In the genomic region with DNA sequence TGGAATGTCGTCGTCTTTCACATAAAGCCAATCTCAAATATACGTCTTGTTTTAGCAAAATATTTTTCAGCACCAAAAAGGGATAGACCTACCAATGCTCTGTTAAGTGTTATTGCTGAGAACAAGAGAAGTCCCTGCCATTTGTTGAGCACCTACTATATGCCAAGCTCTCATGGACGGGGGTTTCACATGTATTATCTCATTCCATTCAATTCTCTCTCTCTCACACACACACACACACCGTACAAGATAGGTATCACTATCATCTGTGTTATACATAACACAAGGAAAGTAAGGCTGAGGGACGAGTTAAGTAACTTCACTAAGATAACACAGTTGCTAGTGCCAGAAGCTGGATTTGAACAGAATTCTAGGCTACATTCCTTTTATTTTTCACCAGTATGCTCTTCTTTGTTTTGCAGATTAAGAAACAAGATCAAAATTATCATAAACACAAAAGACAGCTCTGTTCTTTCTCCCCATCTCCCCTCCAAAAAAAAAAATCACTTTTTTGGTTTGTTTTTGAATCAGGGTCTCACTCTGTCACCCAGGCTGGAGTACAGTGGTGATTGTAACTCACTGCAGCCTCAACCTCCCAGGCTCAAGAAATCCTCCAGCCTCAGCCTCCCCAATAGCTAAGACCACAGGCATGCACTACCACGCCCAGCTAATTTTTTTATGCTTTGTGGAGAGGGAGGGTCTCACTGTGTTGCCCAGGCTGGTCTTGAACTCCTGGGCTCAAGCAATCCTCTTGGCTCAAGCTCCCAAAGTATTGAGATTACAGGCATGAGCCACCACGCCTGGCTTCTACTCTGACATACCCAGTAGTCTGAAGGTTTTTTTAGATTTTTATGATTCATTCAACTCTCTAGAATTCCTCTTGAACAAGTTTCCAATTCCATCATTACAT, we compare ENCODE assay signal across 8 cellular contexts. TPM values are rescaled to one million over a fixed set of nuclear protein-coding genes. Genes with fewer than 3 reads are reported as not detected.
A peak's percentile ranks its signal among the peaks of the same experiment; 100 is the strongest.
DNase-seq lines count a peak whose midpoint lies in the region; ATAC-seq, FAIRE-seq and TF ChIP-seq lines count a peak whose summit lies in the region.

No MANE protein-coding gene starts in this region.

- TF ChIP-seq POLR2A in right lobe of liver (IDR thresholded peaks at IDR 0.05) = no peak
- no peak for TF ChIP-seq POLR2A in upper lobe of left lung (IDR thresholded peaks at IDR 0.05)
- no peak for TF ChIP-seq POLR2A in GM12891 (IDR thresholded peaks at IDR 0.05; ENCODE audit: low read depth, low read length)
- TF ChIP-seq POLR2A in lower leg skin (IDR thresholded peaks at IDR 0.05) = no peak

- H3K27me3 ChIP-seq in cardiac muscle cell (no peaks in the 10 kb centered on the region), ascending aorta (no peaks in the 10 kb centered on the region), right lobe of liver (no peaks in the 10 kb centered on the region), upper lobe of left lung (no peaks in the 10 kb centered on the region)

- H3K4me1 ChIP-seq in cardiac muscle cell (ENCODE audit: low read depth) = no peaks in the 10 kb centered on the region
- H3K4me1 ChIP-seq in ascending aorta = peaks cover 0 to 4% of the 10 kb centered on the region in 2 donors
- peaks cover 0 to 11% (median 4%) of the 10 kb centered on the region in 4 donors for H3K4me1 ChIP-seq in right lobe of liver
- peaks cover 2 to 26% (median 14%) of the 10 kb centered on the region in 4 donors for H3K4me1 ChIP-seq in upper lobe of left lung

- DNase-seq in cardiac muscle cell (ENCODE audit: low read depth in 1 of 2, low spot score in 1 of 2) (no peak), cardiac septum (ENCODE audit: low spot score) (no peak), ascending aorta (ENCODE audit: low spot score in 2 of 2) (no peak), right lobe of liver (no peak), upper lobe of left lung (no peak), GM12891 (ENCODE audit: insufficient read length, low spot score) (no peak), NCI-H526 treated with DMSO at 0.1 percent for 48 hours (lab: John Stamatoyannopoulos, UW) (no peak), lower leg skin (ENCODE audit: low spot score in 2 of 2) (no peak)

- FAIRE-seq in GM12891 (lab: Jason Lieb, UNC) = no peak

- H3K9me3 ChIP-seq in cardiac muscle cell (ENCODE audit: low read depth) = no peaks in the 10 kb centered on the region
- H3K9me3 ChIP-seq in ascending aorta = no peaks in the 10 kb centered on the region
- H3K9me3 ChIP-seq in right lobe of liver = no peaks in the 10 kb centered on the region
- no peaks in the 10 kb centered on the region for H3K9me3 ChIP-seq in upper lobe of left lung

- TF ChIP-seq CTCF in cardiac muscle cell (IDR thresholded peaks at IDR 0.05; ENCODE audit: low read depth, low read length) (no peak), ascending aorta (IDR thresholded peaks at IDR 0.05) (no peak), right lobe of liver (IDR thresholded peaks at IDR 0.05) (no peak), upper lobe of left lung (IDR thresholded peaks at IDR 0.05) (no peak), lower leg skin (IDR thresholded peaks at IDR 0.05) (no peak)

- TF ChIP-seq EP300 in upper lobe of left lung (IDR thresholded peaks at IDR 0.05) = no peak

- H3K4me3 ChIP-seq in cardiac muscle cell (peak overlapping the region; percentile 33), ascending aorta (peak overlapping the region; percentile 62 to 68), right lobe of liver (peak overlapping the region; percentile 51 to 66 (median 63)), upper lobe of left lung (peak overlapping the region in 3 of 4 donors; percentile 50 to 59 (median 57)), lower leg skin (ENCODE audit: low read depth, poor library complexity, severe bottlenecking) (no peak overlapping the region)

- H3K36me3 ChIP-seq in cardiac muscle cell (no peaks in the 10 kb centered on the region), ascending aorta (no peaks in the 10 kb centered on the region), right lobe of liver (no peaks in the 10 kb centered on the region), upper lobe of left lung (peaks cover 0 to 6% (median 0%) of the 10 kb centered on the region in 4 donors)

- H3K27ac ChIP-seq in cardiac muscle cell = no peak overlapping the region
- no peak overlapping the region for H3K27ac ChIP-seq in ascending aorta
- no peak overlapping the region for H3K27ac ChIP-seq in right lobe of liver
- peak overlapping the region in 1 of 4 donors; percentile 83 for H3K27ac ChIP-seq in upper lobe of left lung

- intact Hi-C loops in cardiac septum (cut with DNase I) = no loop called here
- intact Hi-C loops in ascending aorta (cut with DNase I) = loop anchor here (5.0 kb wide), 1 partner anchor 39 kb away; no protein-coding TSS in a partner anchor
- intact Hi-C loops in right lobe of liver (cut with DNase I) = no loop called here
- intact Hi-C loops in lower leg skin (cut with DNase I; ENCODE audit: low total_unique reads) = no loop called here

- no peak for ATAC-seq in right lobe of liver
- no peak for ATAC-seq in upper lobe of left lung (ENCODE audit: low FRiP score in 2 of 2)

- WGBS in right lobe of liver (ENCODE audit: insufficient coverage, low coverage, low lambda C conversion rate, missing lambda C conversion rate) = 61% methylated on average over 8 of the region's 8 CpGs
- 54 to 57% methylated on average over 8 of the region's 8 CpGs for WGBS in upper lobe of left lung, 2 donors
- 44 to 51% methylated on average over 8 of the region's 8 CpGs for WGBS in lower leg skin, 2 donors

TF ChIP-seq in GM12891, 5 proteins besides CTCF, POLR2A, EP300 and RAD21:
- TF ChIP-seq POLR2AphosphoS5 (IDR thresholded peaks at IDR 0.05; ENCODE audit: low read depth, low read length) (no peak), POU2F2 (IDR thresholded peaks at IDR 0.05; ENCODE audit: low read depth, low read length) (no peak), SPI1 (IDR thresholded peaks at IDR 0.05; ENCODE audit: low read depth, low read length) (no peak), PAX5 (IDR thresholded peaks at IDR 0.05; ENCODE audit: insufficient read depth, low read length, severe bottlenecking) (no peak), TAF1 (IDR thresholded peaks at IDR 0.05; ENCODE audit: low read depth, low read length) (no peak)

RNA-seq across cellular contexts. Expression of a gene that starts 1.0 kb away (rescaled TPM):
- total RNA-seq in cardiac muscle cell (0.45 and 0.67 TPM in 2 replicates), cardiac septum (3.5 TPM), ascending aorta (10.7 TPM), right lobe of liver (1 to 10 TPM; 2.2 to 8.0 (median 2.9) TPM), upper lobe of left lung (10 to 100 TPM; 30.4 to 56.8 (median 48.9) TPM), lower leg skin (10 to 100 TPM in 1 of 4 donors, 1 to 10 TPM in 3; 5.1 to 12.7 (median 7.7) TPM)
- polyA plus RNA-seq in cardiac muscle cell = 0.25 and 1.3 TPM in 2 replicates
- polyA plus RNA-seq in GM12891 (2012; ENCODE audit: low read depth, missing spikeins) = 9.7 TPM
